13 cellular contexts compared by ENCODE assay signal in the genomic region with DNA sequence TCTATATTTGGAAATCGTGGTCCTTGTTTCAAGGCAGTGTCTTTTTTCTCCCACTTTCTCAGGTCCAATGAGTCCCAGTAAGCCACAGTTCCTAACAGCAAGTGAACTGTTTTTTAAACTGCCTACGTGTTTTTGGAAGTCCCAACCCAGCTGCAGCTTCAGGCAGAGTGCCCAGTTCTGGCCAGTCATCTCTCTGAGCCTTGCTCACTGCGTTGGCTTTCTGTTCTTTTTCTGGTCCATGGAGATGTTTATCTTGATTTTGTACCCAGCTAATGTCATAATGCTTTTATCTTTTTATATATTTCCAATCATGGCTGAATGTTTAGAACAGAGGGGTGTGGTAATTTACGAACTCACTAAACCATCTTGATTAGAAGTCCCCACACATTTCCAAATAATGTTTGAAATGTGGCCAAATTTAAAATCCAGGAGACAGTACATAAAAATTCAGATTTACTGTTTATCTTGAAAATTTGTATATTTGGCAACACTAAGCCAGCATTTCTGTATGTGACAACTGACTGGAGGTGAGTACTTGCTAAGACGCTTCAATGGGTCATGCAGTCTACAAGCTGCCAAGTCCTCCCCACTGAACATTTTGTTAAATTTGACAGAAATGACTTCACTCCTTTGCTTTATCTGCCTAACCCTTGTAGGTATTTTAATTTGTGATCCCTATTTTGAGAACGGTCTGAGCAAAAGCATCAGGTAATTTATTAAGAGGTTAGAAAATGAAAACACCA. TPM values are rescaled to one million over a fixed set of nuclear protein-coding genes. Genes with fewer than 3 reads are reported as not detected.
A peak's percentile ranks its signal among the peaks of the same experiment; 100 is the strongest.
DNase-seq lines count a peak whose midpoint lies in the region; FAIRE-seq and TF ChIP-seq lines count a peak whose summit lies in the region.
"Had no signal": no experiment of that assay in that cellular context is flagged by ENCODE, and none has a peak within 500 bp of the region (broad histone marks: within the 10 kb centered on the region; RNA-seq: fewer than 3 reads in every experiment).

No MANE protein-coding gene starts in this region.

- H3K4me3 Mint-ChIP-seq in nephron progenitor cell, result no peak overlapping the region
- H3K4me3 Mint-ChIP-seq: activated naive CD8-positive, alpha-beta T cell; H9 had no signal

- no peaks in the 10 kb centered on the region for H3K27me3 Mint-ChIP-seq in nephron progenitor cell (ENCODE audit: low read depth, poor library complexity)

- no peak overlapping the region for H3K27ac Mint-ChIP-seq in nephron progenitor cell
- H3K27ac Mint-ChIP-seq: activated naive CD8-positive, alpha-beta T cell; H9 had no signal

- no peak for TF ChIP-seq CTCF in fibroblast of lung (conservative IDR thresholded peaks at IDR 0.05 in 1 of 2, IDR thresholded peaks at IDR 0.05 in 1 of 2; ENCODE audit: low read depth in 1 of 2, low read length in 2 of 2)
- no peak for TF ChIP-seq CTCF in nephron progenitor cell (IDR thresholded peaks at IDR 0.05)

- no peak for TF ChIP-seq POLR2A in GM12892 (IDR thresholded peaks at IDR 0.05; ENCODE audit: low read depth, low read length)

- H3K79me2 ChIP-seq in fibroblast of lung (ENCODE audit: control insufficient read depth, insufficient read depth, low read length), result no peaks in the 10 kb centered on the region

- DNase-seq in SHP77 treated with DMSO at 0.1 percent for 48 hours (lab: John Stamatoyannopoulos, UW) (peak; percentile 0), SHP77 (lab: John Stamatoyannopoulos, UW) (no peak), fibroblast of lung (ENCODE audit: low read depth in 2 of 2) (peak; percentile 96), myocyte (ENCODE audit: low read depth) (peak; percentile 81), NCI-H187 treated with DMSO at 0.1 percent for 48 hours (lab: John Stamatoyannopoulos, UW) (no peak), GM12892 (ENCODE audit: insufficient read length) (no peak), nephron progenitor cell (no peak), NCI-H2196 treated with DMSO at 0.1 percent for 48 hours (lab: John Stamatoyannopoulos, UW; ENCODE audit: unreplicated experiment) (no peak)
- DNase-seq: H9; stimulated activated naive CD4-positive, alpha-beta T cell treated with Interleukin-2 at 50 U/mL for 16 hours had no signal

- H3K36me3 ChIP-seq in fibroblast of lung (ENCODE audit: control insufficient read depth, insufficient read depth, low read length), result no peaks in the 10 kb centered on the region

- no peaks in the 10 kb centered on the region for H3K9me3 ChIP-seq in fibroblast of lung (ENCODE audit: control insufficient read depth, insufficient read depth, low read depth, low read length)

- peak overlapping the region; percentile 11 for H3K27ac ChIP-seq in fibroblast of lung (ENCODE audit: insufficient read depth, low read length)

- no peaks in the 10 kb centered on the region for H3K27me3 ChIP-seq in fibroblast of lung (ENCODE audit: control insufficient read depth, insufficient read depth, low read length)

- H3K4me3 ChIP-seq in fibroblast of lung (replicated peaks in 1 of 4; ENCODE audit: control extremely low read depth in 1 of 4, insufficient read depth in 1 of 4, low read depth in 3 of 4, low read length in 4 of 4), result no peak overlapping the region
- H3K4me3 ChIP-seq: skin epidermis had no signal

- H4K20me1 ChIP-seq in fibroblast of lung (ENCODE audit: control insufficient read depth, extremely low read depth, insufficient read depth, low read length), result no peaks in the 10 kb centered on the region

- no peaks in the 10 kb centered on the region for H3K36me3 Mint-ChIP-seq in nephron progenitor cell (ENCODE audit: low read depth)
- H3K36me3 Mint-ChIP-seq: activated naive CD8-positive, alpha-beta T cell had no signal

- peak overlapping the region; percentile 41 for H3K4me2 ChIP-seq in fibroblast of lung (ENCODE audit: extremely low read depth, insufficient read depth, low read length)

- peaks cover 3% of the 10 kb centered on the region for H3K4me1 ChIP-seq in fibroblast of lung (ENCODE audit: control insufficient read depth, extremely low read depth, insufficient read depth, low read length)

- H2AFZ ChIP-seq in fibroblast of lung (ENCODE audit: low read length), result no peak overlapping the region

- no peaks in the 10 kb centered on the region for H3K4me1 Mint-ChIP-seq in nephron progenitor cell
- H3K4me1 Mint-ChIP-seq: H9 had no signal

- no peak for FAIRE-seq in GM12892 (lab: Jason Lieb, UNC)
- FAIRE-seq: A204.1 had no signal

- no peaks in the 10 kb centered on the region for H3K9me3 Mint-ChIP-seq in nephron progenitor cell
- H3K9me3 Mint-ChIP-seq: H9 had no signal

- H3K9ac ChIP-seq in fibroblast of lung (ENCODE audit: insufficient read depth, low read length), result no peak overlapping the region

RNA-seq across cellular contexts. Expression of a gene that starts 46.1 kb away (rescaled TPM):
- under 0.01 and 0.17 TPM in 2 replicates for total RNA-seq in fibroblast of lung
- polyA plus RNA-seq in fibroblast of lung, result 0.08 and 0.15 TPM in 2 replicates
- polyA plus RNA-seq in fibroblast of lung (2012), result 0.03 and 0.07 TPM in 2 replicates
- not detected in 2 replicates for polyA minus RNA-seq in fibroblast of lung (ENCODE audit: low replicate concordance)
- total RNA-seq in myocyte, result 0.05 and 0.29 TPM in 2 replicates
- polyA plus RNA-seq in myocyte (2012), result 0.05 TPM
- polyA plus RNA-seq in GM12892 (2012; ENCODE audit: missing spikeins), result 0.04 TPM

Comparison
In these comparisons a context has a peak if more than half of its experiments do, and no peak if none do; other contexts are left out.
1. DNase-seq: peak in SHP77 treated with DMSO at 0.1 percent for 48 hours (single experiment), fibroblast of lung (2 of 2) and myocyte (single experiment); none in SHP77 (0 of 2), NCI-H187 treated with DMSO at 0.1 percent for 48 hours (single experiment), GM12892 (single experiment), nephron progenitor cell (single experiment) and NCI-H2196 treated with DMSO at 0.1 percent for 48 hours (single experiment).